In genomic region chr14:58395815-58396626, GRCh38 we compare ENCODE assay signal across 8 cellular contexts. TPM values are rescaled to one million over a fixed set of nuclear protein-coding genes. Genes with fewer than 3 reads are reported as not detected.
DNase-seq lines count a peak whose midpoint lies in the region; ATAC-seq and TF ChIP-seq lines count a peak whose summit lies in the region.

Gene TOMM20L (plus strand): TSS chr14:58395930. CDS start chr14:58395958, 28 bp downstream.

- no peaks in the 10 kb centered on the region for H3K9me3 ChIP-seq in neutrophil

- DNase-seq in COR-L47 (lab: John Stamatoyannopoulos, UW) (peak; percentile 38), foreskin melanocyte (peak; percentile 61), superior temporal gyrus (ENCODE audit: extremely low spot score) (peak; percentile 35)
- DNase-seq in activated gamma-delta T cell treated with anti-CD3 and anti-CD28 coated beads, Interleukin-2, amount 50 U/mL, for 16 hours (ENCODE audit: low read depth), result peak; percentile 46

- peak within 1 kb of the TSS; percentile 29 for H3K27ac ChIP-seq in neutrophil

- H3K4me3 ChIP-seq in neutrophil (ENCODE audit: low read depth in 1 of 2, low read length in 1 of 2), result peak within 1 kb of the TSS; percentile 56 to 57

- ATAC-seq in GM19438 (IDR thresholded peaks at IDR 0.05; ENCODE audit: low read depth, unreplicated experiment) (peak; percentile 88), HG03565 (IDR thresholded peaks at IDR 0.05; ENCODE audit: unreplicated experiment) (peak; percentile 91)

- peaks cover 10 to 13% of the 10 kb centered on the region in 2 experiments for H3K4me1 ChIP-seq in neutrophil (ENCODE audit: control insufficient read depth in 1 of 2, insufficient read depth in 1 of 2, low read depth in 1 of 2, low read length in 1 of 2)

- no peaks in the 10 kb centered on the region for H3K36me3 ChIP-seq in neutrophil

- peak; percentile 86 for TF ChIP-seq CTCF in neutrophil (IDR thresholded peaks at IDR 0.05)

- H3K27me3 ChIP-seq in neutrophil, result peaks cover 3% of the 10 kb centered on the region

TF ChIP-seq in PFSK-1, 5 proteins besides CTCF, POLR2A, EP300 and RAD21:
- TF ChIP-seq SIN3A (IDR thresholded peaks at IDR 0.05; ENCODE audit: borderline replicate concordance, insufficient read depth, low read length) (no peak), FOXP2 (optimal IDR thresholded peaks at IDR 0.05; ENCODE audit: borderline replicate concordance, extremely low read depth, extremely low read length, insufficient read depth) (peak; percentile 46), TAF1 (IDR thresholded peaks at IDR 0.05; ENCODE audit: borderline replicate concordance, insufficient read depth, low read length) (no peak)

RNA-seq across cellular contexts. Expression of gene TOMM20L, which starts in this region (rescaled TPM):
- not detected for polyA plus RNA-seq in PFSK-1 (2012; ENCODE audit: insufficient read length, low read depth)

Comparison
In these comparisons a context has a peak if more than half of its experiments do, and no peak if none do; other contexts are left out.
1. Peak in every context shown above with its lines: DNase-seq, ATAC-seq, H3K4me3 ChIP-seq and H3K27ac ChIP-seq.